ENCODE assay signal across 19 cellular contexts in genomic region chr7:843230-843629, GRCh38. TPM values are rescaled to one million over a fixed set of nuclear protein-coding genes. Genes with fewer than 3 reads are reported as not detected.
A peak's percentile ranks its signal among the peaks of the same experiment; 100 is the strongest.
DNase-seq lines count a peak whose midpoint lies in the region; ATAC-seq and TF ChIP-seq lines count a peak whose summit lies in the region.
"Had no signal": no experiment of that assay in that cellular context is flagged by ENCODE, and none has a peak within 500 bp of the region (broad histone marks: within the 10 kb centered on the region; RNA-seq: fewer than 3 reads in every experiment).

No MANE protein-coding gene starts in this region.

- no peak overlapping the region for H3K4me3 Mint-ChIP-seq in T-helper 17 cell
- H3K4me3 Mint-ChIP-seq: B cell, CD14-positive monocyte had no signal

- H3K27ac ChIP-seq in ectodermal cell (ENCODE audit: insufficient read depth, low read depth, low read length, poor library complexity, severe bottlenecking), result peak overlapping the region; percentile 67
- H3K27ac ChIP-seq in muscle layer of colon (ENCODE audit: low read depth, low read length), result peak overlapping the region; percentile 80
- peak overlapping the region; percentile 55 to 84 (median 78) for H3K27ac ChIP-seq in transverse colon
- no peak overlapping the region for H3K27ac ChIP-seq in adrenal gland
- H3K27ac ChIP-seq: A549 had no signal

- H3K9ac ChIP-seq in muscle layer of colon (ENCODE audit: low read length), result no peak overlapping the region
- H3K9ac ChIP-seq: SK-N-SH had no signal

- H3K9me3 ChIP-seq in T-helper 17 cell (ENCODE audit: control insufficient read depth, low read length, poor library complexity, severe bottlenecking) (no peaks in the 10 kb centered on the region), ectodermal cell (ENCODE audit: control insufficient read depth, low read length) (no peaks in the 10 kb centered on the region), muscle layer of colon (ENCODE audit: low read length) (no peaks in the 10 kb centered on the region), transverse colon (no peaks in the 10 kb centered on the region), adrenal gland (replicated peaks in 1 of 3) (no peaks in the 10 kb centered on the region)
- H3K9me3 ChIP-seq: A549, SK-N-SH had no signal

- no peaks in the 10 kb centered on the region for H3K36me3 Mint-ChIP-seq in T-helper 17 cell (ENCODE audit: low read depth)

- H3K27me3 Mint-ChIP-seq in T-helper 17 cell, result no peaks in the 10 kb centered on the region
- H3K27me3 Mint-ChIP-seq: B cell had no signal

- H3K36me3 ChIP-seq in ectodermal cell (ENCODE audit: control insufficient read depth, insufficient read depth, low read length) (peaks cover 17% of the 10 kb centered on the region), muscle layer of colon (ENCODE audit: insufficient read depth, low read length) (peaks cover 52% of the 10 kb centered on the region), transverse colon (peaks cover 0 to 25% (median 11%) of the 10 kb centered on the region in 4 donors), adrenal gland (replicated peaks in 1 of 2) (peaks cover 0 to 53% of the 10 kb centered on the region in 2 donors)

- H3K4me1 Mint-ChIP-seq in T-helper 17 cell, result peaks cover 3% of the 10 kb centered on the region
- H3K4me1 Mint-ChIP-seq: B cell, CD14-positive monocyte had no signal

- H3K4me3 ChIP-seq in ectodermal cell (ENCODE audit: insufficient read depth, low read depth, low read length) (no peak overlapping the region), muscle layer of colon (ENCODE audit: low read depth in 1 of 2, low read length in 2 of 2) (peak overlapping the region in 1 of 2 donors; percentile 16), transverse colon (no peak overlapping the region), adrenal gland (no peak overlapping the region)
- H3K4me3 ChIP-seq: A549, K562, MG63 had no signal

- H3K4me1 ChIP-seq in ectodermal cell (ENCODE audit: control insufficient read depth, insufficient read depth, low read length) (peaks cover 6% of the 10 kb centered on the region), muscle layer of colon (ENCODE audit: insufficient read depth, low read length) (peaks cover 34% of the 10 kb centered on the region), transverse colon (peaks cover 0 to 18% (median 8%) of the 10 kb centered on the region in 4 donors), adrenal gland (replicated peaks in 1 of 2) (no peaks in the 10 kb centered on the region)
- H3K4me1 ChIP-seq: A549 had no signal

- H3K27ac Mint-ChIP-seq in T-helper 17 cell, result peak overlapping the region; percentile 51
- H3K27ac Mint-ChIP-seq: B cell, CD14-positive monocyte had no signal

- TF ChIP-seq CTCF in transverse colon (IDR thresholded peaks at IDR 0.05) (no peak), adrenal gland (IDR thresholded peaks at IDR 0.05) (no peak)

- no peak for TF ChIP-seq EP300 in transverse colon (IDR thresholded peaks at IDR 0.05; ENCODE audit: low read depth)

- in situ Hi-C loops in transverse colon (cut with MboI; ENCODE audit: low pct_ligation_motif_present in 1 of 4, low pct_unique_long_range_greater_than_20kb in 1 of 4, low sequenced_read_pairs in 3 of 4), result no loop called here

- DNase-seq in T-helper 17 cell, result no peak
- no peak for DNase-seq in transverse colon
- DNase-seq in adrenal gland, result no peak
- DNase-seq in NCI-H1694 treated with DMSO at 0.1 percent for 48 hours (lab: John Stamatoyannopoulos, UW), result no peak
- DNase-seq: GDM1, MG63, NCI-H187 treated with DMSO at 0.1 percent for 48 hours, NCI-H2107, NCI-H446 treated with DMSO at 0.1 percent for 48 hours, NCI-H526 treated with DMSO at 0.1 percent for 48 hours, SHP77 treated with DMSO at 0.1 percent for 48 hours had no signal

- 94 to 95% methylated on average over 17 of the region's 17 CpGs for WGBS in ectodermal cell, 2 experiments
- 97% methylated on average over 17 of the region's 17 CpGs; no CpG with 5 or more reads in 1 of the 2 donors for WGBS in transverse colon (ENCODE audit: low coverage in 1 of 2), 2 donors
- 91 to 95% (median 94%) methylated on average over 17 of the region's 17 CpGs for WGBS in adrenal gland, 4 donors

- H3K27me3 ChIP-seq in ectodermal cell (ENCODE audit: control insufficient read depth, insufficient read depth, low read length, poor library complexity, severe bottlenecking) (no peaks in the 10 kb centered on the region), muscle layer of colon (ENCODE audit: control insufficient read depth in 1 of 2, insufficient read depth in 2 of 2, low read length in 2 of 2) (no peaks in the 10 kb centered on the region), transverse colon (no peaks in the 10 kb centered on the region), adrenal gland (no peaks in the 10 kb centered on the region)
- H3K27me3 ChIP-seq: MG63 had no signal

- intact Hi-C loops in transverse colon (cut with DNase I; ENCODE audit: low total_unique reads), result no loop called here
- intact Hi-C loops in adrenal gland (cut with DNase I), result no loop called here

- no peak for TF ChIP-seq POLR2A in transverse colon (IDR thresholded peaks at IDR 0.05)
- no peak for TF ChIP-seq POLR2A in adrenal gland (IDR thresholded peaks at IDR 0.05)

- ATAC-seq in T-helper 17 cell (no peak), HG02852 (IDR thresholded peaks at IDR 0.05; ENCODE audit: unreplicated experiment) (no peak)
- ATAC-seq: A549, K562 had no signal

RNA-seq across cellular contexts. Expression of gene SUN1, which starts 11.0 kb away (rescaled TPM):
- total RNA-seq in T-helper 17 cell (10 to 100 TPM; 89.7 to 97.5 TPM), transverse colon (100 to 1,000 TPM in 3 of 4 donors, 10 to 100 TPM in 1; 92.7 to 569 (median 162) TPM), adrenal gland (100 to 1,000 TPM in 4 of 8 donors, 10 to 100 TPM in 4; 79.1 to 122 (median 99.9) TPM)
- polyA plus RNA-seq in ectodermal cell (2013, experiment 1 of 4), result 108 TPM
- polyA plus RNA-seq in ectodermal cell (2013, experiment 2 of 4), result 104 TPM
- polyA plus RNA-seq in ectodermal cell (2013, experiment 3 of 4), result 85.0 TPM
- 94.1 TPM for polyA plus RNA-seq in ectodermal cell (2013, experiment 4 of 4)
- polyA plus RNA-seq in adrenal gland, result 100 to 1,000 TPM in 2 of 3 donors, 10 to 100 TPM in 1; 28.7 to 114 (median 105) TPM

RNA-seq across cellular contexts. Expression of gene GET4, which starts 33.1 kb away (rescaled TPM):
- total RNA-seq in T-helper 17 cell (10 to 100 TPM; 58.5 to 81.0 TPM), transverse colon (100 to 1,000 TPM in 2 of 4 donors, 10 to 100 TPM in 2; 49.4 to 116 (median 85.2) TPM), adrenal gland (100 to 1,000 TPM in 1 of 8 donors, 10 to 100 TPM in 7; 44.7 to 190 (median 69.1) TPM)
- 48.7 TPM for polyA plus RNA-seq in ectodermal cell (2013, experiment 1 of 4)
- 50.8 TPM for polyA plus RNA-seq in ectodermal cell (2013, experiment 2 of 4)
- polyA plus RNA-seq in ectodermal cell (2013, experiment 3 of 4), result 40.5 TPM
- 45.1 TPM for polyA plus RNA-seq in ectodermal cell (2013, experiment 4 of 4)
- 100 to 1,000 TPM in 2 of 3 donors, 10 to 100 TPM in 1; 38.3 to 166 (median 164) TPM for polyA plus RNA-seq in adrenal gland

Comparison
In these comparisons a context has a peak if more than half of its experiments do, and no peak if none do; other contexts are left out.
1. H3K27ac ChIP-seq: peak in ectodermal cell (single experiment), muscle layer of colon (single experiment) and transverse colon (4 of 4); none in adrenal gland (0 of 5).